In genomic region chr5:159157552-159157951, GRCh38 we compare ENCODE assay signal across 12 cellular contexts. TPM values are rescaled to one million over a fixed set of nuclear protein-coding genes. Genes with fewer than 3 reads are reported as not detected.
"Had no signal": no experiment of that assay in that cellular context is flagged by ENCODE, and none has a peak within 500 bp of the region (broad histone marks: within the 10 kb centered on the region; RNA-seq: fewer than 3 reads in every experiment).

No MANE protein-coding gene starts in this region.

- H3K9me3 Mint-ChIP-seq: activated CD4-positive, alpha-beta memory T cell treated with anti-CD3 and anti-CD28 coated beads for 36 hours; activated T-helper 2 cell treated with anti-CD3 and anti-CD28 coated beads, Interferon-gamma antibody, Interleukin-2, Interleukin-4, amounts not matched to agents 10 μg/mL and 5 μg/mL and 100 μg/mL, durations not matched to agents 14 hours and 24 hours and 36 hours had no signal

- H3K4me1 ChIP-seq: pancreas had no signal

- H3K4me3 ChIP-seq: pancreas, stomach, thoracic aorta had no signal

- H3K9me3 ChIP-seq: pancreas, stomach, thoracic aorta had no signal

- H3K4me3 Mint-ChIP-seq: activated CD4-positive, alpha-beta memory T cell treated with anti-CD3 and anti-CD28 coated beads for 36 hours had no signal

- H3K27me3 Mint-ChIP-seq: activated CD4-positive, alpha-beta memory T cell treated with anti-CD3 and anti-CD28 coated beads for 36 hours had no signal

- H3K27ac ChIP-seq: pancreas, thoracic aorta had no signal

- H3K27me3 ChIP-seq: pancreas, stomach had no signal

- DNase-seq: activated CD4-positive, alpha-beta memory T cell treated with anti-CD3 and anti-CD28 coated beads for 36 hours; activated CD8-positive, alpha-beta memory T cell treated with anti-CD3 and anti-CD28 coated beads, Interleukin-2, amount 50 U/mL, for 4 hours; central memory CD4-positive, alpha-beta T cell; cortex of kidney; effector memory CD4-positive, alpha-beta T cell; stimulated activated CD4-positive, alpha-beta T cell treated with anti-CD3 and anti-CD28 coated beads, Interleukin-4, amount 100 ng/mL, for 4 hours; stomach had no signal

RNA-seq across cellular contexts. Expression of gene EBF1, which starts 57.8 kb away (rescaled TPM):
- total RNA-seq: activated CD4-positive, alpha-beta memory T cell treated with anti-CD3 and anti-CD28 coated beads for 36 hours; epithelial cell of proximal tubule had no signal
- polyA plus RNA-seq: keratinocyte had no signal
